17 cellular contexts compared by ENCODE assay signal in genomic region chr6:36649721-36650484, GRCh38. TPM values are rescaled to one million over a fixed set of nuclear protein-coding genes. Genes with fewer than 3 reads are reported as not detected.
DNase-seq lines count a peak whose midpoint lies in the region; ATAC-seq and TF ChIP-seq lines count a peak whose summit lies in the region.
"Had no signal": no experiment of that assay in that cellular context is flagged by ENCODE, and none has a peak within 500 bp of the region (broad histone marks: within the 10 kb centered on the region; RNA-seq: fewer than 3 reads in every experiment).

No MANE protein-coding gene starts in this region.

- H3K27ac ChIP-seq in BLaER1 (peak overlapping the region; percentile 84), mesenchymal stem cell (ENCODE audit: low read length, poor library complexity, severe bottlenecking) (no peak overlapping the region), RWPE1 (no peak overlapping the region)
- H3K27ac ChIP-seq: right atrium auricular region, tibial artery had no signal

- H3K79me1 ChIP-seq in mesenchymal stem cell (replicated peaks; ENCODE audit: low read length, poor library complexity, severe bottlenecking), result no peaks in the 10 kb centered on the region

- no peak overlapping the region for H2AFZ ChIP-seq in mesenchymal stem cell (ENCODE audit: low read depth, low read length)

- POLR2A ChIA-PET in RWPE1 (lab: Yijun Ruan, JAX; ENCODE audit: low non-redundant PET), result no interaction called here

- no peak overlapping the region for H3K23ac ChIP-seq in mesenchymal stem cell (ENCODE audit: low read length in 2 of 2)

- no peaks in the 10 kb centered on the region for H3K9me3 ChIP-seq in BLaER1
- H3K9me3 ChIP-seq in mesenchymal stem cell (ENCODE audit: control insufficient read depth, low read length), result no peaks in the 10 kb centered on the region
- H3K9me3 ChIP-seq: right atrium auricular region, tibial artery had no signal

- H3K4me2 ChIP-seq in BLaER1, result peak overlapping the region; percentile 79
- no peak overlapping the region for H3K4me2 ChIP-seq in mesenchymal stem cell (ENCODE audit: low read length, poor library complexity, severe bottlenecking)

- H3K9ac ChIP-seq in BLaER1, result peak overlapping the region; percentile 44
- H3K9ac ChIP-seq in mesenchymal stem cell (ENCODE audit: low read length), result no peak overlapping the region

- H3K4ac ChIP-seq in mesenchymal stem cell (ENCODE audit: low read depth in 1 of 2, low read length in 2 of 2), result no peak overlapping the region

- no peak for TF ChIP-seq CTCF in RWPE1 (conservative IDR thresholded peaks at IDR 0.05; ENCODE audit: low read depth)

- H3K27me3 ChIP-seq in BLaER1 (no peaks in the 10 kb centered on the region), mesenchymal stem cell (ENCODE audit: control insufficient read depth in 1 of 2, insufficient read depth in 1 of 2, low read length in 2 of 2) (peaks cover 0 to 10% of the 10 kb centered on the region in 2 experiments)
- H3K27me3 ChIP-seq: right atrium auricular region had no signal

- H3K4me1 ChIP-seq in BLaER1 (peaks cover 71% of the 10 kb centered on the region), mesenchymal stem cell (ENCODE audit: control insufficient read depth, insufficient read depth, low read depth, low read length) (peaks cover 9% of the 10 kb centered on the region)
- H3K4me1 ChIP-seq: right atrium auricular region had no signal

- no peak overlapping the region for H3K14ac ChIP-seq in mesenchymal stem cell (ENCODE audit: low read length in 2 of 2)

- no peaks in the 10 kb centered on the region for H3K36me3 ChIP-seq in BLaER1
- H3K36me3 ChIP-seq in mesenchymal stem cell (ENCODE audit: control insufficient read depth in 1 of 2, insufficient read depth in 2 of 2, low read depth in 1 of 2, low read length in 2 of 2), result no peaks in the 10 kb centered on the region
- H3K36me3 ChIP-seq: right atrium auricular region, tibial artery had no signal

- no peak overlapping the region for H3K18ac ChIP-seq in mesenchymal stem cell (ENCODE audit: low read depth in 1 of 2, low read length in 2 of 2)

- WGBS in mesenchymal stem cell, result 86% methylated on average over 12 of the region's 13 CpGs

- H4K20me1 ChIP-seq in BLaER1, result no peaks in the 10 kb centered on the region

- DNase-seq in KBM-7, result peak; percentile 65
- DNase-seq in RPMI7951 (ENCODE audit: low read depth), result peak; percentile 40
- no peak for DNase-seq in mesenchymal stem cell
- no peak for DNase-seq in pons (ENCODE audit: low spot score)
- DNase-seq in RWPE1 (ENCODE audit: low spot score), result no peak
- DNase-seq: activated CD4-positive, alpha-beta T cell treated with anti-CD3 and anti-CD28 coated beads, Interleukin-2, amount 10 ng/mL, durations not matched to agents 7 days and 5 days; activated T-cell treated with anti-CD3 and anti-CD28 coated beads, Interleukin-2, amount 50 U/mL, for 24 hours; foreskin fibroblast; NCI-H1694; NCI-H524; nephron progenitor cell; stimulated activated CD4-positive, alpha-beta T cell treated with anti-CD3 and anti-CD28 coated beads, Interleukin-4, amount 100 ng/mL, for 1 hour; tibial artery had no signal

- no peak overlapping the region for H2BK15ac ChIP-seq in mesenchymal stem cell (ENCODE audit: low read depth, poor library complexity, severe bottlenecking)

- H2BK120ac ChIP-seq in mesenchymal stem cell (ENCODE audit: low read depth, low read length), result no peak overlapping the region

- CTCF ChIA-PET in RWPE1 (lab: Yijun Ruan, JAX), result interaction anchor here (0.6 kb wide), 1 partner anchor 133 kb away, joined by 3 read pairs; no protein-coding TSS in a partner anchor

- in situ Hi-C loops in KBM-7 (cut with MboI; ENCODE audit: low pct_unique_long_range_greater_than_20kb, low sequenced_read_pairs), result no loop called here

- no peak overlapping the region for H4K8ac ChIP-seq in mesenchymal stem cell (ENCODE audit: low read length)

- no peak overlapping the region for H4K91ac ChIP-seq in mesenchymal stem cell (ENCODE audit: low read length)

- no peak overlapping the region for H3K4me3 ChIP-seq in BLaER1
- no peak overlapping the region for H3K4me3 ChIP-seq in mesenchymal stem cell (ENCODE audit: insufficient read depth in 1 of 2, low read depth in 1 of 2, low read length in 2 of 2)
- H3K4me3 ChIP-seq: right atrium auricular region, tibial artery had no signal

- H2BK5ac ChIP-seq in mesenchymal stem cell (ENCODE audit: low read depth, low read length, poor library complexity, severe bottlenecking), result no peak overlapping the region

- peak overlapping the region; percentile 1 for H2AK5ac ChIP-seq in mesenchymal stem cell (ENCODE audit: low read length, severe bottlenecking)

- ATAC-seq in HG03342 (IDR thresholded peaks at IDR 0.05; ENCODE audit: unreplicated experiment) (no peak), GM21526 (IDR thresholded peaks at IDR 0.05; ENCODE audit: low FRiP score, unreplicated experiment) (no peak)

- no peak overlapping the region for H2BK12ac ChIP-seq in mesenchymal stem cell (ENCODE audit: low read length in 2 of 2)

RNA-seq across cellular contexts. Expression of gene CDKN1A, which starts 28.6 kb away (rescaled TPM):
- 18.0 TPM in 2 replicates for total RNA-seq in RPMI7951 (2014; rRNA removed; shearing (Covaris generic))
- polyA plus RNA-seq in mesenchymal stem cell (2013, experiment 1 of 2), result 604 TPM
- polyA plus RNA-seq in mesenchymal stem cell (2013, experiment 2 of 2), result 615 TPM

RNA-seq across cellular contexts. Expression of gene RAB44, which starts 47.7 kb away (rescaled TPM):
- total RNA-seq in RPMI7951 (2014; rRNA removed; shearing (Covaris generic)), result not detected in 2 replicates
- 0.01 TPM for polyA plus RNA-seq in mesenchymal stem cell (2013, experiment 1 of 2)
- polyA plus RNA-seq in mesenchymal stem cell (2013, experiment 2 of 2), result 0.01 TPM

RNA-seq across cellular contexts. Expression of gene SRSF3, which starts 55.7 kb away (rescaled TPM):
- total RNA-seq in RPMI7951 (2014; rRNA removed; shearing (Covaris generic)), result 435 and 490 TPM in 2 replicates
- polyA plus RNA-seq in mesenchymal stem cell (2013, experiment 1 of 2), result 146 TPM
- polyA plus RNA-seq in mesenchymal stem cell (2013, experiment 2 of 2), result 152 TPM

Comparison
In these comparisons a context has a peak if more than half of its experiments do, and no peak if none do; other contexts are left out.
1. DNase-seq: peak in KBM-7 (single experiment) and RPMI7951 (single experiment); none in mesenchymal stem cell (single experiment), pons (single experiment) and RWPE1 (single experiment).